Comparison of ENCODE assay signal across 8 cellular contexts in genomic region chr17:63550816-63551639, GRCh38. TPM values are rescaled to one million over a fixed set of nuclear protein-coding genes. Genes with fewer than 3 reads are reported as not detected.
DNase-seq lines count a peak whose midpoint lies in the region; ATAC-seq and TF ChIP-seq lines count a peak whose summit lies in the region.

No MANE protein-coding gene starts in this region.

- H3K27me3 Mint-ChIP-seq in effector memory CD8-positive, alpha-beta T cell = no peaks in the 10 kb centered on the region

- H3K4me3 ChIP-seq in ACC112 (ENCODE audit: low read depth, low read length) (peak overlapping the region; percentile 80), GM08714 (ENCODE audit: low read length) (peak overlapping the region; percentile 85), KMS-11 (IDR thresholded peaks at IDR 0.05; ENCODE audit: insufficient read depth, low read depth, low read length) (peak overlapping the region; percentile 39), SU-DHL-6 (ENCODE audit: insufficient read depth, low read length, poor library complexity, severe bottlenecking) (peak overlapping the region; percentile 83), mucosa of descending colon (peak overlapping the region; percentile 73), uterus (peak overlapping the region; percentile 61 to 90)

- H2AFZ ChIP-seq in ACC112 (ENCODE audit: low read length, unreplicated experiment) = peak overlapping the region; percentile 40
- peak overlapping the region; percentile 85 for H2AFZ ChIP-seq in KMS-11 (ENCODE audit: low read depth)
- peak overlapping the region; percentile 49 for H2AFZ ChIP-seq in SU-DHL-6 (ENCODE audit: low read depth, low read length, severe bottlenecking)

- H4K20me1 ChIP-seq in KMS-11 (ENCODE audit: insufficient read depth) (0 out of 2 replicates have a peak, but pooled peaks cover 5% of the 10 kb centered on the region), SU-DHL-6 (ENCODE audit: low read depth, low read length) (peaks cover 12% of the 10 kb centered on the region; the same call in 1 of the 2 replicates)

- H3K9ac ChIP-seq in KMS-11 (peak overlapping the region; percentile 87), SU-DHL-6 (ENCODE audit: low read length) (peak overlapping the region; percentile 85)

- ATAC-seq in effector memory CD8-positive, alpha-beta T cell (replicated peaks) = no peak
- ATAC-seq in mucosa of descending colon = peak; percentile 27
- no peak for ATAC-seq in omental fat pad (ENCODE audit: low FRiP score)

- peak overlapping the region; percentile 99 for H3K4me2 ChIP-seq in KMS-11
- peak overlapping the region; percentile 77 for H3K4me2 ChIP-seq in SU-DHL-6 (ENCODE audit: low read depth, low read length, poor library complexity, severe bottlenecking)

- no peaks in the 10 kb centered on the region for H3F3A ChIP-seq in SU-DHL-6 (ENCODE audit: insufficient read depth)

- peak overlapping the region; percentile 96 to 98 for H3K27ac Mint-ChIP-seq in effector memory CD8-positive, alpha-beta T cell

- H3K4me1 Mint-ChIP-seq in effector memory CD8-positive, alpha-beta T cell (ENCODE audit: low read depth in 2 of 2) = peaks cover 45 to 51% of the 10 kb centered on the region in 2 donors

- no peak for TF ChIP-seq POLR2A in uterus (IDR thresholded peaks at IDR 0.05)

- H3K36me3 ChIP-seq in ACC112 (ENCODE audit: insufficient read depth, low read length) = no peaks in the 10 kb centered on the region; the same call in 1 of the 2 replicates
- H3K36me3 ChIP-seq in KMS-11 (ENCODE audit: insufficient read depth) = no peaks in the 10 kb centered on the region
- 0 out of 2 replicates have a peak, but pooled peaks cover 7% of the 10 kb centered on the region for H3K36me3 ChIP-seq in SU-DHL-6 (ENCODE audit: low read length)
- no peaks in the 10 kb centered on the region for H3K36me3 ChIP-seq in mucosa of descending colon (ENCODE audit: low read depth)
- H3K36me3 ChIP-seq in uterus = no peaks in the 10 kb centered on the region

- H3K27me3 ChIP-seq in ACC112 (ENCODE audit: insufficient read depth, low read length) (no peaks in the 10 kb centered on the region), KMS-11 (ENCODE audit: insufficient read depth, low read depth) (no peaks in the 10 kb centered on the region), SU-DHL-6 (ENCODE audit: low read length) (no peaks in the 10 kb centered on the region), uterus (no peaks in the 10 kb centered on the region)

- peak in 1 of 3 experiments; percentile 6 for DNase-seq in effector memory CD8-positive, alpha-beta T cell
- DNase-seq in mucosa of descending colon (peak in 1 of 3 donors; percentile 23), uterus (no peak), omental fat pad (ENCODE audit: low spot score) (no peak)

- H3K79me2 ChIP-seq in ACC112 (ENCODE audit: control insufficient read depth, insufficient read depth, low read length, unreplicated experiment) (peaks cover 55% of the 10 kb centered on the region), KMS-11 (ENCODE audit: insufficient read depth, low read depth) (peaks cover 56% of the 10 kb centered on the region), SU-DHL-6 (ENCODE audit: insufficient read depth, low read length) (peaks cover 56% of the 10 kb centered on the region)

- no peaks in the 10 kb centered on the region for H3K9me2 ChIP-seq in SU-DHL-6 (replicated peaks; ENCODE audit: insufficient read depth, low read length)

- H3K9me3 Mint-ChIP-seq in effector memory CD8-positive, alpha-beta T cell = no peaks in the 10 kb centered on the region

- TF ChIP-seq CTCF in KMS-11 (conservative IDR thresholded peaks at IDR 0.05; ENCODE audit: low read depth, low read length) (no peak), SU-DHL-6 (IDR thresholded peaks at IDR 0.05; ENCODE audit: insufficient read depth, low read length, poor library complexity, severe bottlenecking) (no peak), mucosa of descending colon (IDR thresholded peaks at IDR 0.05) (no peak), uterus (IDR thresholded peaks at IDR 0.05) (no peak), omental fat pad (IDR thresholded peaks at IDR 0.05) (no peak)

- H3K9me3 ChIP-seq in SU-DHL-6 (ENCODE audit: insufficient read depth, low read length) (no peaks in the 10 kb centered on the region), mucosa of descending colon (no peaks in the 10 kb centered on the region), uterus (no peaks in the 10 kb centered on the region)

- peaks cover 11% of the 10 kb centered on the region for H3K4me1 ChIP-seq in ACC112 (ENCODE audit: control insufficient read depth, insufficient read depth, low read length, unreplicated experiment)
- H3K4me1 ChIP-seq in KMS-11 (ENCODE audit: low read depth, poor library complexity, severe bottlenecking) = peaks cover 28% of the 10 kb centered on the region
- H3K4me1 ChIP-seq in mucosa of descending colon (ENCODE audit: low read depth) = peaks cover 24% of the 10 kb centered on the region
- peaks cover 0 to 12% of the 10 kb centered on the region in 2 donors for H3K4me1 ChIP-seq in uterus

- H3K4me3 Mint-ChIP-seq in effector memory CD8-positive, alpha-beta T cell = peak overlapping the region; percentile 98 to 99

- intact Hi-C loops in mucosa of descending colon (cut with DNase I, micrococcal nuclease) = no loop called here
- intact Hi-C loops in uterus (cut with DNase I; ENCODE audit: low total_unique reads) = no loop called here

- peaks cover 17% of the 10 kb centered on the region for H3K36me3 Mint-ChIP-seq in effector memory CD8-positive, alpha-beta T cell (ENCODE audit: insufficient read depth)

- H3K27ac ChIP-seq in ACC112 (ENCODE audit: low read depth, low read length) (peak overlapping the region; percentile 68), KMS-11 (peak overlapping the region; percentile 79), SU-DHL-6 (ENCODE audit: low read depth, low read length) (peak overlapping the region; percentile 57), uterus (peak overlapping the region; percentile 73 to 83)

RNA-seq across cellular contexts. Expression of gene DCAF7, which starts 0.8 kb away (rescaled TPM):
- total RNA-seq in mucosa of descending colon (10 to 100 TPM; 69.0 to 87.3 (median 84.9) TPM), uterus (10 to 100 TPM in 3 of 4 donors, 1 to 10 TPM in 1; 5.6 to 51.1 (median 25.1) TPM), omental fat pad (10 to 100 TPM; 18.8 to 29.3 (median 27.3) TPM)

RNA-seq across cellular contexts. Expression of gene KCNH6, which starts 27.9 kb away (rescaled TPM):
- total RNA-seq in mucosa of descending colon (under 1 TPM in 2 of 3 donors, not detected in 1; 0.58 to 0.64 TPM), uterus (not detected), omental fat pad (not detected)

RNA-seq across cellular contexts. Expression of gene TACO1, which starts 49.7 kb away (rescaled TPM):
- total RNA-seq in mucosa of descending colon (10 to 100 TPM; 21.7 to 34.4 (median 29.7) TPM), uterus (10 to 100 TPM in 2 of 4 donors, 1 to 10 TPM in 2; 4.1 to 13.0 (median 8.4) TPM), omental fat pad (10 to 100 TPM in 2 of 4 donors, 1 to 10 TPM in 2; 8.5 to 12.0 (median 10.1) TPM)
